In the genomic region with DNA sequence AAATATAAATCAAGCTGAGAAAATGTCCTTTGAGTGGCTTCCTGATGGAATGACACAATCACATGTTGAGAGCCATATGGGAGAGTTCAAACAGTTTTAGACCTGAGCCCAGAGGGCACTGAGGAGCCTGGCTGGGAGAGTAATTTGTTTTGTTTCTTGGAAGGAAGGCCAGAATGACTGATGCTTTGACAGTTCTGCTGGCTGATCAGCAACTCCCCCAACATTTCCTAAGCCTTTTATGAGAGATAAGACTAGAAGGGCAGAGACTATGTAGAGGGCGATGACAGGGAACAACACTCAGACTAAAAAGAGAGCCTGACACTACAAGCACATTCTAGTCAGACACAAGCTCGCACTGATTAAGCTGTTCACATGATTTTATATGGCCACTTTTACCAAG, we compare ENCODE assay signal across 2 cellular contexts.
A peak's percentile ranks its signal among the peaks of the same experiment; 100 is the strongest.
TF ChIP-seq lines count a peak whose summit lies in the region.

No MANE protein-coding gene starts in this region.

TF ChIP-seq in GM23338, 12 proteins besides CTCF, POLR2A, EP300 and RAD21 (continues in another document):
- TF ChIP-seq CREB1 (CRISPR knock-in tag; IDR thresholded peaks at IDR 0.05; ENCODE audit: low read depth) (no peak), EZH2 (IDR thresholded peaks at IDR 0.05; ENCODE audit: low read depth, unreplicated experiment) (no peak), POLR2AphosphoS5 (IDR thresholded peaks at IDR 0.05; ENCODE audit: low read depth) (no peak), JUNB (IDR thresholded peaks at IDR 0.05; ENCODE audit: unreplicated experiment) (no peak), REST (IDR thresholded peaks at IDR 0.05; ENCODE audit: unreplicated experiment) (no peak), STAT1 (IDR thresholded peaks at IDR 0.05; ENCODE audit: unreplicated experiment) (no peak), EZH2phosphoT487 (IDR thresholded peaks at IDR 0.05; ENCODE audit: unreplicated experiment) (no peak), ZNF331 (CRISPR knock-in tag; IDR thresholded peaks at IDR 0.05; ENCODE audit: low read depth) (no peak), ZNF462 (CRISPR knock-in tag; IDR thresholded peaks at IDR 0.05) (no peak)
- TF ChIP-seq, protein P1, sequence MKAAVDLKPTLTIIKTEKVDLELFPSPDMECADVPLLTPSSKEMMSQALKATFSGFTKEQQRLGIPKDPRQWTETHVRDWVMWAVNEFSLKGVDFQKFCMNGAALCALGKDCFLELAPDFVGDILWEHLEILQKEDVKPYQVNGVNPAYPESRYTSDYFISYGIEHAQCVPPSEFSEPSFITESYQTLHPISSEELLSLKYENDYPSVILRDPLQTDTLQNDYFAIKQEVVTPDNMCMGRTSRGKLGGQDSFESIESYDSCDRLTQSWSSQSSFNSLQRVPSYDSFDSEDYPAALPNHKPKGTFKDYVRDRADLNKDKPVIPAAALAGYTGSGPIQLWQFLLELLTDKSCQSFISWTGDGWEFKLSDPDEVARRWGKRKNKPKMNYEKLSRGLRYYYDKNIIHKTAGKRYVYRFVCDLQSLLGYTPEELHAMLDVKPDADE (IDR thresholded peaks at IDR 0.05), result no peak

TF ChIP-seq in neural cell, 6 proteins besides CTCF, POLR2A, EP300 and RAD21:
- no peak for TF ChIP-seq TAF1 (IDR thresholded peaks at IDR 0.05; ENCODE audit: low read depth)
- TF ChIP-seq EZH2 (IDR thresholded peaks at IDR 0.05; ENCODE audit: borderline replicate concordance, insufficient read depth, low read length, poor library complexity, severe bottlenecking), result no peak
- TF ChIP-seq MXI1 (conservative IDR thresholded peaks at IDR 0.05; ENCODE audit: poor library complexity, severe bottlenecking), result no peak
- TF ChIP-seq REST (IDR thresholded peaks at IDR 0.05; ENCODE audit: borderline replicate concordance), result peak; percentile 19
- no peak for TF ChIP-seq SMC3 (conservative IDR thresholded peaks at IDR 0.05; ENCODE audit: poor library complexity)
- peak; percentile 11 for TF ChIP-seq POLR2AphosphoS5 (IDR thresholded peaks at IDR 0.05)
